Comparison of ENCODE assay signal across 1 cellular context in the genomic region with DNA sequence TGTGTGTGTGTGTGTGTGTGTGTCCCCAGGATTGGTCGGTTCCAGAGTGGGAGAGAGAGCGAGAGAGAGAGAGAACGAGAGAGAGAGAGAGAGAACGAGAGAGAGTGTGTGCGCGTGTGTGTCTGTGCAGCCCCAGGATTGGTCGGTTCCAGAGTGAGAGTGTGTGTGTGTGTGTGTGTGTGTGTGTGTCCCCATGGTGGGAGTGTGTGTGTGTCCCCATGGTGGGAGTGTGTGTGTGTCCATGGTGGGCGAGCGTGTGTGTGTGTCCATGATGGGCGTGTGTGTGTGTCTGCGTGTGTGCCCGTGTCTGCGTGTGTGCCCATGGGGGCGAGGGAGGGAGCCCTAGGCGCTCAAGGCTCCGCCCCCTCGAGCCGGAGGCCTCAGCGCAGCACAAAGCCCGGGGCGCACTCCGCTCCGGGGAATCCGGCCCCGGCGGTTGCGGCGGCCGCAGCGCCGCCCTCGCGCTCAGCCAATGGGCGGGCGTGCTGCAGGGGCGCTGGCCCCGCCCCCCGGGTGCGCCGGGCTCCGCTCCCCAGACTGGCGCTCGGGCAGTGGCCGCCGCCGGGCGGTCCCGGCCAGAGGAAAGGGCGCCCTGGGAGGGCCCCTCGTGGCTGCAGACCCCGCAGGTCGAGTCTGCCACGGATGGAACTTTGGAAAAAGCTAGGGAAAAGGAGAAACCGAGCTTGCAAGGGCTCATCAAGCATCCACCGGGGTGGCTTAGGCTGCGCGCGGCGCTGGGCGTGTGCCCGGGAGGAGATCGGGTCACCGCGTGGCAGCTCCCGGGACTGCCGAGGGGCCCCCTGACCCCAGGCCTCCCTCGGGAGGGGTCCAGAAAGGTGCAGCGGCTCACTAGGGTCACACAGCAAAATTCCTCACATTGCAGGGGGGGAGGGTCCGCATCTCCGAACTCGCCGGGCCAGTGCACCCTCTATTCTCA.
TF ChIP-seq lines count a peak whose summit lies in the region.

No MANE protein-coding gene starts in this region.

TF ChIP-seq in HEK293, 187 proteins besides CTCF, POLR2A, EP300 and RAD21 (continued from another document and continues in another):
- TF ChIP-seq ZSCAN5A (tag by site-specific recombination; IDR thresholded peaks at IDR 0.05) (peak; percentile 91), ZNF426 (tag by site-specific recombination; IDR thresholded peaks at IDR 0.05) (no peak), ZNF549 (tag by site-specific recombination; IDR thresholded peaks at IDR 0.05) (no peak), ZBTB10 (tag by site-specific recombination; IDR thresholded peaks at IDR 0.05) (peak; percentile 93), ZEB2 (tag by site-specific recombination; IDR thresholded peaks at IDR 0.05) (peak; percentile 68), ZNF530 (tag by site-specific recombination; IDR thresholded peaks at IDR 0.05; ENCODE audit: low read depth) (no peak), ZNF623 (tag by site-specific recombination; IDR thresholded peaks at IDR 0.05) (peak; percentile 26), ZSCAN16 (tag by site-specific recombination; IDR thresholded peaks at IDR 0.05) (no peak), ZNF121 (tag by site-specific recombination; IDR thresholded peaks at IDR 0.05) (no peak), ZNF747 (tag by site-specific recombination; IDR thresholded peaks at IDR 0.05) (no peak), ZNF48 (tag by site-specific recombination; IDR thresholded peaks at IDR 0.05) (no peak), ZNF501 (tag by site-specific recombination; IDR thresholded peaks at IDR 0.05) (no peak), ZNF558 (tag by site-specific recombination; IDR thresholded peaks at IDR 0.05) (no peak), ZNF585B (tag by site-specific recombination; IDR thresholded peaks at IDR 0.05) (no peak), ZNF626 (tag by site-specific recombination; IDR thresholded peaks at IDR 0.05) (no peak), ZFP69B (tag by site-specific recombination; IDR thresholded peaks at IDR 0.05) (peak; percentile 76), ZNF600 (tag by site-specific recombination; IDR thresholded peaks at IDR 0.05) (peak; percentile 70), ZNF280C (tag by site-specific recombination; IDR thresholded peaks at IDR 0.05) (no peak), ZNF274 (IDR thresholded peaks at IDR 0.05; ENCODE audit: low read length) (no peak), ZNF274 (tag by site-specific recombination; IDR thresholded peaks at IDR 0.05; ENCODE audit: borderline replicate concordance) (no peak), ZNF654 (tag by site-specific recombination; IDR thresholded peaks at IDR 0.05; ENCODE audit: low read depth) (no peak), ZNF138 (tag by site-specific recombination; IDR thresholded peaks at IDR 0.05; ENCODE audit: borderline replicate concordance) (no peak), BCL11B (tag by site-specific recombination; IDR thresholded peaks at IDR 0.05; ENCODE audit: low read depth) (peak; percentile 74; the same call in 1 of the 2 replicates), ZNF433 (tag by site-specific recombination; IDR thresholded peaks at IDR 0.05; ENCODE audit: low read depth) (no peak), ZXDB (tag by site-specific recombination; IDR thresholded peaks at IDR 0.05) (peak; percentile 74), YY1 (tag by site-specific recombination; IDR thresholded peaks at IDR 0.05) (no peak; the same call in 1 of the 2 replicates), PRDM1 (tag by site-specific recombination; IDR thresholded peaks at IDR 0.05) (peak; percentile 89), ZNF114 (tag by site-specific recombination; IDR thresholded peaks at IDR 0.05) (no peak), ZNF785 (tag by site-specific recombination; IDR thresholded peaks at IDR 0.05) (peak; percentile 96; the same call in 1 of the 2 replicates), ZNF19 (tag by site-specific recombination; IDR thresholded peaks at IDR 0.05; ENCODE audit: low read depth) (no peak), ZFHX2 (tag by site-specific recombination; conservative IDR thresholded peaks at IDR 0.05) (peak; percentile 96), ZBTB7A (tag by site-specific recombination; IDR thresholded peaks at IDR 0.05; ENCODE audit: low read depth) (peak; percentile 98), ZBTB11 (tag by site-specific recombination; conservative IDR thresholded peaks at IDR 0.05; ENCODE audit: low read depth) (peak; percentile 45), ZNF248 (tag by site-specific recombination; IDR thresholded peaks at IDR 0.05) (no peak), ZNF155 (tag by site-specific recombination; IDR thresholded peaks at IDR 0.05) (no peak), ZFP3 (tag by site-specific recombination; IDR thresholded peaks at IDR 0.05; ENCODE audit: low read depth) (no peak), ZNF660 (tag by site-specific recombination; IDR thresholded peaks at IDR 0.05) (peak; percentile 60; the same call in 1 of the 2 replicates), GLIS2 (tag by site-specific recombination; IDR thresholded peaks at IDR 0.05) (peak; percentile 90)
- TF ChIP-seq, protein P1, sequence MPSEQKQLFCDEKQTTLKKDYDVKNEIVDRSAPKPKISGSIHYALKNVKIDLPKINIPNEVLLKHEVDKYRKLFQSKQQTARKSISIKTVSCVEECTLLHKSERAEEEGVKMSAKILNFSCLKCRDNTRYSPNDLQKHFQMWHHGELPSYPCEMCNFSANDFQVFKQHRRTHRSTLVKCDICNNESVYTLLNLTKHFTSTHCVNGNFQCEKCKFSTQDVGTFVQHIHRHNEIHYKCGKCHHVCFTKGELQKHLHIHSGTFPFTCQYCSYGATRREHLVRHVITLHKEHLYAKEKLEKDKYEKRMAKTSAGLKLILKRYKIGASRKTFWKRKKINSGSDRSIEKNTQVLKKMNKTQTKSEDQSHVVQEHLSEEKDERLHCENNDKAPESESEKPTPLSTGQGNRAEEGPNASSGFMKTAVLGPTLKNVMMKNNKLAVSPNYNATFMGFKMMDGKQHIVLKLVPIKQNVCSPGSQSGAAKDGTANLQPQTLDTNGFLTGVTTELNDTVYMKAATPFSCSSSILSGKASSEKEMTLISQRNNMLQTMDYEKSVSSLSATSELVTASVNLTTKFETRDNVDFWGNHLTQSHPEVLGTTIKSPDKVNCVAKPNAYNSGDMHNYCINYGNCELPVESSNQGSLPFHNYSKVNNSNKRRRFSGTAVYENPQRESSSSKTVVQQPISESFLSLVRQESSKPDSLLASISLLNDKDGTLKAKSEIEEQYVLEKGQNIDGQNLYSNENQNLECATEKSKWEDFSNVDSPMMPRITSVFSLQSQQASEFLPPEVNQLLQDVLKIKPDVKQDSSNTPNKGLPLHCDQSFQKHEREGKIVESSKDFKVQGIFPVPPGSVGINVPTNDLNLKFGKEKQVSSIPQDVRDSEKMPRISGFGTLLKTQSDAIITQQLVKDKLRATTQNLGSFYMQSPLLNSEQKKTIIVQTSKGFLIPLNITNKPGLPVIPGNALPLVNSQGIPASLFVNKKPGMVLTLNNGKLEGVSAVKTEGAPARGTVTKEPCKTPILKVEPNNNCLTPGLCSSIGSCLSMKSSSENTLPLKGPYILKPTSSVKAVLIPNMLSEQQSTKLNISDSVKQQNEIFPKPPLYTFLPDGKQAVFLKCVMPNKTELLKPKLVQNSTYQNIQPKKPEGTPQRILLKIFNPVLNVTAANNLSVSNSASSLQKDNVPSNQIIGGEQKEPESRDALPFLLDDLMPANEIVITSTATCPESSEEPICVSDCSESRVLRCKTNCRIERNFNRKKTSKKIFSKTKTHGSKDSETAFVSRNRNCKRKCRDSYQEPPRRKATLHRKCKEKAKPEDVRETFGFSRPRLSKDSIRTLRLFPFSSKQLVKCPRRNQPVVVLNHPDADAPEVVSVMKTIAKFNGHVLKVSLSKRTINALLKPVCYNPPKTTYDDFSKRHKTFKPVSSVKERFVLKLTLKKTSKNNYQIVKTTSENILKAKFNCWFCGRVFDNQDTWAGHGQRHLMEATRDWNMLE (tag by site-specific recombination; conservative IDR thresholded peaks at IDR 0.05; ENCODE audit: low read depth): no peak
- TF ChIP-seq, protein P2, sequence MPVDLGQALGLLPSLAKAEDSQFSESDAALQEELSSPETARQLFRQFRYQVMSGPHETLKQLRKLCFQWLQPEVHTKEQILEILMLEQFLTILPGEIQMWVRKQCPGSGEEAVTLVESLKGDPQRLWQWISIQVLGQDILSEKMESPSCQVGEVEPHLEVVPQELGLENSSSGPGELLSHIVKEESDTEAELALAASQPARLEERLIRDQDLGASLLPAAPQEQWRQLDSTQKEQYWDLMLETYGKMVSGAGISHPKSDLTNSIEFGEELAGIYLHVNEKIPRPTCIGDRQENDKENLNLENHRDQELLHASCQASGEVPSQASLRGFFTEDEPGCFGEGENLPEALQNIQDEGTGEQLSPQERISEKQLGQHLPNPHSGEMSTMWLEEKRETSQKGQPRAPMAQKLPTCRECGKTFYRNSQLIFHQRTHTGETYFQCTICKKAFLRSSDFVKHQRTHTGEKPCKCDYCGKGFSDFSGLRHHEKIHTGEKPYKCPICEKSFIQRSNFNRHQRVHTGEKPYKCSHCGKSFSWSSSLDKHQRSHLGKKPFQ (tag by site-specific recombination; IDR thresholded peaks at IDR 0.05): peak; percentile 87
- TF ChIP-seq, protein P3, sequence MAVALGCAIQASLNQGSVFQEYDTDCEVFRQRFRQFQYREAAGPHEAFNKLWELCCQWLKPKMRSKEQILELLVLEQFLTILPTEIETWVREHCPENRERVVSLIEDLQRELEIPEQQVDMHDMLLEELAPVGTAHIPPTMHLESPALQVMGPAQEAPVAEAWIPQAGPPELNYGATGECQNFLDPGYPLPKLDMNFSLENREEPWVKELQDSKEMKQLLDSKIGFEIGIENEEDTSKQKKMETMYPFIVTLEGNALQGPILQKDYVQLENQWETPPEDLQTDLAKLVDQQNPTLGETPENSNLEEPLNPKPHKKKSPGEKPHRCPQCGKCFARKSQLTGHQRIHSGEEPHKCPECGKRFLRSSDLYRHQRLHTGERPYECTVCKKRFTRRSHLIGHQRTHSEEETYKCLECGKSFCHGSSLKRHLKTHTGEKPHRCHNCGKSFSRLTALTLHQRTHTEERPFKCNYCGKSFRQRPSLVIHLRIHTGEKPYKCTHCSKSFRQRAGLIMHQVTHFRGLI (tag by site-specific recombination; IDR thresholded peaks at IDR 0.05): no peak
